In genomic region chr2:173402405-173402974, GRCh38 we compare ENCODE assay signal across 8 cellular contexts. TPM values are rescaled to one million over a fixed set of nuclear protein-coding genes. Genes with fewer than 3 reads are reported as not detected.
A peak's percentile ranks its signal among the peaks of the same experiment; 100 is the strongest.
DNase-seq lines count a peak whose midpoint lies in the region; TF ChIP-seq lines count a peak whose summit lies in the region.

No MANE protein-coding gene starts in this region.

- peak overlapping the region; percentile 63 for H3K4me3 ChIP-seq in GM23248
- no peak overlapping the region for H3K4me3 ChIP-seq in adrenal gland
- peak overlapping the region in 1 of 2 donors; percentile 13 for H3K4me3 ChIP-seq in right atrium auricular region

- H3K27ac ChIP-seq in GM23248 (no peak overlapping the region), adrenal gland (no peak overlapping the region), right atrium auricular region (no peak overlapping the region)

- WGBS in GM23248 (ENCODE audit: low coverage in 1 of 2, low lambda C conversion rate in 2 of 2, missing lambda C conversion rate in 2 of 2), 2 experiments, result 6 to 8% methylated on average over 21 of the region's 21 CpGs
- 3 to 7% (median 5%) methylated on average over 13 to 21 of the region's 21 CpGs for WGBS in adrenal gland, 4 donors

- DNase-seq in COLO668 (lab: John Stamatoyannopoulos, UW; ENCODE audit: unreplicated experiment) (peak; percentile 75), GM23248 (peak; percentile 86), NCI-H128 (lab: John Stamatoyannopoulos, UW; ENCODE audit: unreplicated experiment) (peak; percentile 41), T follicular helper cell (ENCODE audit: low read depth) (peak; percentile 50), adrenal gland (peak; percentile 76 to 90 (median 82)), right atrium auricular region (ENCODE audit: low spot score) (peak; percentile 83), renal cortical epithelial cell (ENCODE audit: low read depth) (peak; percentile 79), mesenteric fat pad (ENCODE audit: low spot score) (no peak)

- intact Hi-C loops in adrenal gland (cut with DNase I), result loop anchor here in 1 of 2 donors (5.0 to 10.0 kb wide), 2 partner anchors 642 to 940 kb away; no protein-coding TSS in a partner anchor

- H3K27me3 ChIP-seq in GM23248 (replicated peaks; ENCODE audit: insufficient read depth) (peaks cover 54% of the 10 kb centered on the region), adrenal gland (peaks cover 39% of the 10 kb centered on the region), right atrium auricular region (peaks cover 5 to 10% of the 10 kb centered on the region in 2 donors)

- no peaks in the 10 kb centered on the region for H3K36me3 ChIP-seq in GM23248 (ENCODE audit: low read depth)
- no peaks in the 10 kb centered on the region for H3K36me3 ChIP-seq in adrenal gland (replicated peaks in 1 of 2)
- no peaks in the 10 kb centered on the region for H3K36me3 ChIP-seq in right atrium auricular region

- no peaks in the 10 kb centered on the region for H3K9me2 ChIP-seq in GM23248 (ENCODE audit: insufficient read depth)

- peak overlapping the region; percentile 19; the same call in 1 of the 2 replicates for H2AFZ ChIP-seq in GM23248

- H3K9me3 ChIP-seq in GM23248 (ENCODE audit: low read depth) (no peaks in the 10 kb centered on the region), adrenal gland (replicated peaks in 1 of 3) (no peaks in the 10 kb centered on the region), right atrium auricular region (no peaks in the 10 kb centered on the region)

- H4K20me1 ChIP-seq in GM23248 (ENCODE audit: insufficient read depth), result no peaks in the 10 kb centered on the region

- in situ Hi-C loops in GM23248 (cut with MboI), result loop anchor here (25.0 kb wide), 2 partner anchors 660 to 935 kb away; partner anchors contain the start of gene SP9

- peak; percentile 78 to 91 (median 82) for TF ChIP-seq CTCF in adrenal gland (IDR thresholded peaks at IDR 0.05)
- TF ChIP-seq CTCF in right atrium auricular region (IDR thresholded peaks at IDR 0.05), result peak; percentile 73 to 90

- H3K79me2 ChIP-seq in GM23248 (ENCODE audit: insufficient read depth), result no peaks in the 10 kb centered on the region

- no peak overlapping the region for H3K9ac ChIP-seq in GM23248

- H3K4me1 ChIP-seq in GM23248 (ENCODE audit: insufficient read depth), result no peaks in the 10 kb centered on the region
- H3K4me1 ChIP-seq in adrenal gland (replicated peaks in 1 of 2), result peaks cover 0 to 7% of the 10 kb centered on the region in 2 donors
- peaks cover 0 to 14% of the 10 kb centered on the region in 2 donors for H3K4me1 ChIP-seq in right atrium auricular region

- H3F3A ChIP-seq in GM23248 (ENCODE audit: insufficient read depth), result no peaks in the 10 kb centered on the region

- peak overlapping the region; percentile 78 for H3K4me2 ChIP-seq in GM23248 (ENCODE audit: unreplicated experiment)

- TF ChIP-seq POLR2A in adrenal gland (IDR thresholded peaks at IDR 0.05), result no peak

RNA-seq across cellular contexts. Expression of gene CDCA7, which starts 47.8 kb away (rescaled TPM):
- 3.0 and 3.3 TPM in 2 replicates for total RNA-seq in GM23248 (2014; rRNA removed; shearing (Covaris generic))
- polyA plus RNA-seq in GM23248 (2016; fragmentation: Nextera tagmentation; extraction: Ambion mirVana) (2.9 and 3.2 TPM in 2 replicates), adrenal gland (1 to 10 TPM in 1 of 3 donors, under 1 TPM in 2; 0.27 to 1.3 (median 0.40) TPM)
- total RNA-seq in adrenal gland (under 1 TPM in 7 of 8 donors, not detected in 1; 0.14 to 0.97 (median 0.61) TPM), right atrium auricular region (under 1 TPM in 1 of 2 donors, not detected in 1; 0.48 TPM), renal cortical epithelial cell (3.2 and 9.6 TPM in 2 replicates), mesenteric fat pad (0.22 TPM)
